8 cellular contexts compared by ENCODE assay signal in genomic region chr1:35539073-35539823, GRCh38. TPM values are rescaled to one million over a fixed set of nuclear protein-coding genes. Genes with fewer than 3 reads are reported as not detected.
A peak's percentile ranks its signal among the peaks of the same experiment; 100 is the strongest.
DNase-seq lines count a peak whose midpoint lies in the region; ATAC-seq and TF ChIP-seq lines count a peak whose summit lies in the region.

No MANE protein-coding gene starts in this region.

- peaks cover 4% of the 10 kb centered on the region for H3K9me3 Mint-ChIP-seq in glutamatergic neuron (ENCODE audit: unreplicated experiment)

- peaks cover 1% of the 10 kb centered on the region for H3K36me3 Mint-ChIP-seq in glutamatergic neuron (ENCODE audit: unreplicated experiment)

- H3K9me2 ChIP-seq in hepatocyte (replicated peaks; ENCODE audit: insufficient read depth), result no peaks in the 10 kb centered on the region

- H3K9me3 ChIP-seq in hepatocyte (ENCODE audit: low read depth), result no peaks in the 10 kb centered on the region

- peak; percentile 57 for ATAC-seq in HG02852 (IDR thresholded peaks at IDR 0.05; ENCODE audit: unreplicated experiment)

- TF ChIP-seq CTCF in glutamatergic neuron (IDR thresholded peaks at IDR 0.05; ENCODE audit: partially characterized antibody, unreplicated experiment) (no peak), hepatocyte (IDR thresholded peaks at IDR 0.05; ENCODE audit: poor library complexity) (no peak)

- peak; percentile 71 for DNase-seq in DMS79 treated with DMSO at 0.1 percent for 48 hours (lab: John Stamatoyannopoulos, UW)
- peak; percentile 31 for DNase-seq in activated CD4-positive, alpha-beta T cell treated with anti-CD3 and anti-CD28 coated beads, Interleukin-2, amount 50 U/mL, for 1 hour
- peak; percentile 27 for DNase-seq in glutamatergic neuron
- peak; percentile 26 for DNase-seq in superior temporal gyrus (ENCODE audit: extremely low spot score)
- no peak for DNase-seq in hepatocyte (ENCODE audit: low spot score)
- no peak for DNase-seq in NCI-H748 treated with DMSO at 0.1 percent for 48 hours (lab: John Stamatoyannopoulos, UW)
- no peak for DNase-seq in DMS53 (lab: John Stamatoyannopoulos, UW)

- peak overlapping the region; percentile 53 for H3K4me3 Mint-ChIP-seq in glutamatergic neuron (ENCODE audit: unreplicated experiment)

- H3K36me3 ChIP-seq in hepatocyte (replicated peaks; ENCODE audit: insufficient read depth, low read depth), result no peaks in the 10 kb centered on the region

- H3K27ac Mint-ChIP-seq in glutamatergic neuron (ENCODE audit: unreplicated experiment), result peak overlapping the region; percentile 78

- 85% methylated on average over 6 of the region's 6 CpGs for WGBS in hepatocyte (ENCODE audit: low lambda C conversion rate, missing lambda C conversion rate)

- no peak overlapping the region for H3K27ac ChIP-seq in hepatocyte

- peaks cover 6% of the 10 kb centered on the region for H3K4me1 ChIP-seq in hepatocyte (ENCODE audit: insufficient read depth)

- no peaks in the 10 kb centered on the region for H4K20me1 ChIP-seq in hepatocyte (ENCODE audit: insufficient read depth, poor library complexity, severe bottlenecking)

- no peak overlapping the region for H2AFZ ChIP-seq in hepatocyte

- H3K27me3 ChIP-seq in hepatocyte, result no peaks in the 10 kb centered on the region

- H3K4me1 Mint-ChIP-seq in glutamatergic neuron (ENCODE audit: low read depth, unreplicated experiment), result peaks cover 26% of the 10 kb centered on the region

- peaks cover 6% of the 10 kb centered on the region for H3K27me3 Mint-ChIP-seq in glutamatergic neuron (ENCODE audit: unreplicated experiment)

- peaks cover 81% of the 10 kb centered on the region for H3K79me2 ChIP-seq in hepatocyte

- no peak overlapping the region for H3K4me3 ChIP-seq in hepatocyte

- no peak overlapping the region for H3K4me2 ChIP-seq in hepatocyte

RNA-seq across cellular contexts. Expression of gene KIAA0319L, which starts 18.0 kb away (rescaled TPM):
- total RNA-seq in glutamatergic neuron (ENCODE audit: unreplicated experiment), result 74.7 TPM
- total RNA-seq in hepatocyte, result 77.7 and 82.3 TPM in 2 replicates
- polyA plus RNA-seq in hepatocyte, result 41.5 and 56.3 TPM in 2 replicates

RNA-seq across cellular contexts. Expression of gene NCDN, which starts 18.4 kb away (rescaled TPM):
- 95.3 TPM for total RNA-seq in glutamatergic neuron (ENCODE audit: unreplicated experiment)
- 11.4 and 19.6 TPM in 2 replicates for total RNA-seq in hepatocyte
- polyA plus RNA-seq in hepatocyte, result 25.7 and 28.5 TPM in 2 replicates

RNA-seq across cellular contexts. Expression of gene TFAP2E, which starts 33.9 kb away (rescaled TPM):
- total RNA-seq in glutamatergic neuron (ENCODE audit: unreplicated experiment) (1.1 TPM), hepatocyte (not detected in 2 replicates)
- 0.81 TPM in 1 of 2 replicates, not detected in the other for polyA plus RNA-seq in hepatocyte

Comparison
In these comparisons a context has a peak if more than half of its experiments do, and no peak if none do; other contexts are left out.
1. DNase-seq: peak in DMS79 treated with DMSO at 0.1 percent for 48 hours (single experiment), activated CD4-positive, alpha-beta T cell treated with anti-CD3 and anti-CD28 coated beads, Interleukin-2, amount 50 U/mL, for 1 hour (single experiment), glutamatergic neuron (single experiment) and superior temporal gyrus (single experiment); none in hepatocyte (single experiment), NCI-H748 treated with DMSO at 0.1 percent for 48 hours (single experiment) and DMS53 (single experiment).